Comparison of ENCODE assay signal across 19 cellular contexts in the genomic region with DNA sequence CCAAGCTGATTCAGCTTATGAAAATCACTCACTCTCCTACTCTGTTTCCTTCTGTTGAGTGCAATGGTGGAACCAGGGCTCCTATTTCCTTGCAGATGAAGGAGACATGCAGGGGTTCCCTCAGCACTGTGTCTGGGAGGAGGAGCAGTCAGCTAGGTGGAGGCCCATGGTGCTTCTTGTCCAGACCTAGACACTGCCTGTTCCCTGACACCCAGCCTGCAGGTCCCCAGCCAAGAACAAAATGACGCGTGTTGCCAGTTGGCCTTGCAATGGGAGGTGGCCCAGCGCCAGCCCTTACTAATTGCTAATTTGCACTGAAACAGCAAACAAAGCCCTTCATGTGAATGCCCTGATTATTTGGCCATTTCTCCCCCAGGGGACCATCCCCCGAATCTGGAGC.
"Had no signal": no experiment of that assay in that cellular context is flagged by ENCODE, and none has a peak within 500 bp of the region (broad histone marks: within the 10 kb centered on the region; RNA-seq: fewer than 3 reads in every experiment).

No MANE protein-coding gene starts in this region.

- H3K9me3 Mint-ChIP-seq: activated B cell treated with CpG ODN at 0.5 μM for 24 hours; activated CD8-positive, alpha-beta T cell treated with anti-CD3 and anti-CD28 coated beads for 36 hours; activated T-helper 2 cell treated with anti-CD3 and anti-CD28 coated beads, Interferon-gamma antibody, Interleukin-2, Interleukin-4, amounts not matched to agents 10 μg/mL and 5 μg/mL and 100 μg/mL, durations not matched to agents 14 hours and 24 hours and 36 hours had no signal

- H3K27ac Mint-ChIP-seq: activated B cell treated with CpG ODN at 0.5 μM for 24 hours; activated CD4-positive, alpha-beta T cell treated with anti-CD3 and anti-CD28 coated beads, Interleukin-2, amount 10 ng/mL, durations not matched to agents 24 days and 14 days; activated CD8-positive, alpha-beta T cell treated with anti-CD3 and anti-CD28 coated beads for 36 hours; activated T-helper 2 cell treated with anti-CD3 and anti-CD28 coated beads, Interferon-gamma antibody, Interleukin-2, Interleukin-4, amounts not matched to agents 10 μg/mL and 5 μg/mL and 100 μg/mL, durations not matched to agents 14 hours and 24 hours and 36 hours; memory B cell had no signal

- DNase-seq: activated B cell treated with CpG ODN at 0.5 μM for 24 hours; activated CD4-positive, alpha-beta T cell treated with anti-CD3 and anti-CD28 coated beads, Interleukin-2, amount 10 ng/mL, durations not matched to agents 24 days and 14 days; activated CD8-positive, alpha-beta T cell treated with anti-CD3 and anti-CD28 coated beads for 36 hours; activated naive CD4-positive, alpha-beta T cell treated with Interleukin-2 at 50 U/mL for 16 hours; activated T-cell treated with anti-CD3 and anti-CD28 coated beads, Interleukin-2, amount 50 U/mL, for 1 hour; cerebellar nuclear complex; effector CD8-positive, alpha-beta T cell; left ventricle myocardium inferior; naive thymus-derived CD8-positive, alpha-beta T cell; stimulated activated CD4-positive, alpha-beta T cell treated with anti-CD3 and anti-CD28 coated beads, Interleukin-12 subunit alpha, Interleukin-12 subunit beta, amount 100 ng/mL, for 4 hours; stimulated activated CD4-positive, alpha-beta T cell treated with anti-CD3 and anti-CD28 coated beads, Interleukin-1b, Interleukin-23, amount 100 ng/mL, for 48 hours; stimulated activated CD8-positive, alpha-beta memory T cell treated with anti-CD3 and anti-CD28 coated beads, Interleukin-4, amount 100 ng/mL, for 48 hours; stimulated activated naive CD4-positive, alpha-beta T cell; T-helper 9 cell; transverse colon; uterus had no signal

- H3K4me1 Mint-ChIP-seq: activated CD4-positive, alpha-beta T cell treated with anti-CD3 and anti-CD28 coated beads, Interleukin-2, amount 10 ng/mL, durations not matched to agents 24 days and 14 days; memory B cell had no signal

- H3K27me3 Mint-ChIP-seq: activated B cell treated with CpG ODN at 0.5 μM for 24 hours; activated CD4-positive, alpha-beta T cell treated with anti-CD3 and anti-CD28 coated beads, Interleukin-2, amount 10 ng/mL, durations not matched to agents 24 days and 14 days; activated CD8-positive, alpha-beta T cell treated with anti-CD3 and anti-CD28 coated beads for 36 hours; memory B cell had no signal

- H3K36me3 Mint-ChIP-seq: memory B cell had no signal

- H3K4me3 Mint-ChIP-seq: activated B cell treated with CpG ODN at 0.5 μM for 24 hours; activated CD4-positive, alpha-beta T cell treated with anti-CD3 and anti-CD28 coated beads, Interleukin-2, amount 10 ng/mL, durations not matched to agents 24 days and 14 days; activated CD8-positive, alpha-beta T cell treated with anti-CD3 and anti-CD28 coated beads for 36 hours; memory B cell; naive thymus-derived CD8-positive, alpha-beta T cell had no signal

- ATAC-seq: activated CD8-positive, alpha-beta T cell treated with anti-CD3 and anti-CD28 coated beads for 36 hours; esophagus mucosa; naive thymus-derived CD8-positive, alpha-beta T cell had no signal
